ENCODE assay signal across 20 cellular contexts in the genomic region with DNA sequence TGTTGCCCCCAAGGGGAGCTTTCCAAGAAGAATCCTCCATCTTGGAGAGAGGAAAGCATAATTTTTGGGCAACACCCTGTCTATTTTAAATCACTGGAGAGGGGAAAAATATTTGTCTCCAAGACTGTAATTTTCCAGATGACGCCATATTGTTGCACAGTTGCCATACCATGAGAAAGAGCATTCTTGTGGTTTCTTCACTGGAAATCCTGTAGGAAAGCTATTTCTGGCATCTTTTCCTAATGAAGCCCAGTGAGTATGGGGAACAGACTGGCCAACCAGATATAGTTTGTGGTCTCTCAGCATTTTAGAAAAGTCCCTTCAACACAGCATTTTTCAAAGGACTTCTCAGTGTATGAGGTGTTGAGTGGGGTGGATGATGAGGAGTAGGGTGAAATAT.
DNase-seq lines count a peak whose midpoint lies in the region; ATAC-seq and TF ChIP-seq lines count a peak whose summit lies in the region.
"Had no signal": no experiment of that assay in that cellular context is flagged by ENCODE, and none has a peak within 500 bp of the region (broad histone marks: within the 10 kb centered on the region; RNA-seq: fewer than 3 reads in every experiment).

No MANE protein-coding gene starts in this region.

- no peaks in the 10 kb centered on the region for H3K9me3 ChIP-seq in heart right ventricle

- H3K9me3 Mint-ChIP-seq in chondrocyte (ENCODE audit: low read depth) (peaks cover 3% of the 10 kb centered on the region), mesothelial cell of epicardium (no peaks in the 10 kb centered on the region)
- H3K9me3 Mint-ChIP-seq: activated naive CD4-positive, alpha-beta T cell treated with anti-CD3 and anti-CD28 coated beads, Interleukin-2, amount 10 ng/mL, durations not matched to agents 7 days and 5 days; memory B cell; stimulated activated naive B cell treated with anti-CD40 and anti-IgM and Interleukin-4, amounts not matched to agents 10 μg/mL and 1 μg/mL and 100 μg/mL, for 72 hours had no signal

- peak overlapping the region; percentile 96 for H3K27ac Mint-ChIP-seq in chondrocyte (ENCODE audit: unreplicated experiment)
- peak overlapping the region; percentile 36 for H3K27ac Mint-ChIP-seq in mesothelial cell of epicardium
- H3K27ac Mint-ChIP-seq: activated CD8-positive, alpha-beta memory T cell treated with anti-CD3 and anti-CD28 coated beads, Interleukin-2, amount 10 ng/mL, durations not matched to agents 7 days and 5 days; activated naive CD4-positive, alpha-beta T cell treated with anti-CD3 and anti-CD28 coated beads, Interleukin-2, amount 10 ng/mL, durations not matched to agents 7 days and 5 days; memory B cell; stimulated activated naive B cell treated with anti-CD40 and anti-IgM and Interleukin-4, amounts not matched to agents 10 μg/mL and 1 μg/mL and 100 μg/mL, for 72 hours had no signal

- ATAC-seq in GM18909 (IDR thresholded peaks at IDR 0.05; ENCODE audit: poor library complexity, unreplicated experiment), result no peak
- ATAC-seq in heart right ventricle, result no peak
- ATAC-seq: activated CD8-positive, alpha-beta memory T cell treated with anti-CD3 and anti-CD28 coated beads, Interleukin-2, amount 10 ng/mL, durations not matched to agents 7 days and 5 days; stimulated activated naive B cell treated with anti-CD40 and anti-IgM and Interleukin-4, amounts not matched to agents 10 μg/mL and 1 μg/mL and 100 μg/mL, for 72 hours had no signal

- H3K4me1 Mint-ChIP-seq in chondrocyte (ENCODE audit: low read depth) (peaks cover 68% of the 10 kb centered on the region), mesothelial cell of epicardium (peaks cover 38% of the 10 kb centered on the region)
- H3K4me1 Mint-ChIP-seq: memory B cell; stimulated activated naive B cell treated with anti-CD40 and anti-IgM and Interleukin-4, amounts not matched to agents 10 μg/mL and 1 μg/mL and 100 μg/mL, for 72 hours had no signal

- DNase-seq in AG10803 (ENCODE audit: low read depth) (peak; percentile 95), LHCN-M2 (ENCODE audit: low read depth) (peak; percentile 72), chondrocyte (ENCODE audit: low spot score) (no peak), mesothelial cell of epicardium (ENCODE audit: low spot score in 2 of 2, unreplicated experiment in 2 of 2) (no peak), NCI-H774 (lab: John Stamatoyannopoulos, UW) (no peak), heart right ventricle (no peak), NCI-H1105 (lab: John Stamatoyannopoulos, UW) (no peak)
- DNase-seq: activated CD4-positive, CD25-positive, alpha-beta regulatory T cell; activated CD8-positive, alpha-beta memory T cell treated with anti-CD3 and anti-CD28 coated beads, Interleukin-2, amount 10 ng/mL, durations not matched to agents 7 days and 5 days; activated naive CD4-positive, alpha-beta T cell treated with anti-CD3 and anti-CD28 coated beads, Interleukin-2, amount 10 ng/mL, durations not matched to agents 7 days and 5 days; AML-193; NCI-H2081; NCI-H526; occipital lobe; stimulated activated naive B cell treated with anti-CD40 and anti-IgM and Interleukin-4, amounts not matched to agents 10 μg/mL and 1 μg/mL and 100 μg/mL, for 72 hours; T-helper 1 cell had no signal

- H3K27me3 Mint-ChIP-seq in chondrocyte (ENCODE audit: low read depth) (no peaks in the 10 kb centered on the region), mesothelial cell of epicardium (ENCODE audit: low read depth) (no peaks in the 10 kb centered on the region)
- H3K27me3 Mint-ChIP-seq: activated naive CD4-positive, alpha-beta T cell treated with anti-CD3 and anti-CD28 coated beads, Interleukin-2, amount 10 ng/mL, durations not matched to agents 7 days and 5 days; memory B cell had no signal

- H3K4me3 Mint-ChIP-seq in chondrocyte (ENCODE audit: unreplicated experiment) (no peak overlapping the region), mesothelial cell of epicardium (no peak overlapping the region)
- H3K4me3 Mint-ChIP-seq: activated CD8-positive, alpha-beta memory T cell treated with anti-CD3 and anti-CD28 coated beads, Interleukin-2, amount 10 ng/mL, durations not matched to agents 7 days and 5 days; activated naive CD4-positive, alpha-beta T cell treated with anti-CD3 and anti-CD28 coated beads, Interleukin-2, amount 10 ng/mL, durations not matched to agents 7 days and 5 days; memory B cell; stimulated activated naive B cell treated with anti-CD40 and anti-IgM and Interleukin-4, amounts not matched to agents 10 μg/mL and 1 μg/mL and 100 μg/mL, for 72 hours had no signal

- H3K36me3 Mint-ChIP-seq in chondrocyte (ENCODE audit: low read depth), result no peaks in the 10 kb centered on the region
- H3K36me3 Mint-ChIP-seq in mesothelial cell of epicardium, result no peaks in the 10 kb centered on the region
- H3K36me3 Mint-ChIP-seq: activated CD8-positive, alpha-beta memory T cell treated with anti-CD3 and anti-CD28 coated beads, Interleukin-2, amount 10 ng/mL, durations not matched to agents 7 days and 5 days; activated naive CD4-positive, alpha-beta T cell treated with anti-CD3 and anti-CD28 coated beads, Interleukin-2, amount 10 ng/mL, durations not matched to agents 7 days and 5 days; memory B cell; stimulated activated naive B cell treated with anti-CD40 and anti-IgM and Interleukin-4, amounts not matched to agents 10 μg/mL and 1 μg/mL and 100 μg/mL, for 72 hours had no signal

- no peak overlapping the region for H3K27ac ChIP-seq in heart right ventricle
- H3K27ac ChIP-seq: coronary artery, skin epidermis had no signal

- H3K27me3 ChIP-seq in heart right ventricle, result no peaks in the 10 kb centered on the region

- WGBS in heart right ventricle, 2 donors, result 94 to 100% methylated on average over 1 of the region's 1 CpG

- no peak overlapping the region for H3K4me3 ChIP-seq in AG10803 (ENCODE audit: low read length)
- H3K4me3 ChIP-seq in heart right ventricle, result no peak overlapping the region
- H3K4me3 ChIP-seq: coronary artery, skin epidermis had no signal

- no peak for TF ChIP-seq CTCF in AG10803 (conservative IDR thresholded peaks at IDR 0.05; ENCODE audit: low read length)
- TF ChIP-seq CTCF in chondrocyte (IDR thresholded peaks at IDR 0.05), result no peak
- no peak for TF ChIP-seq CTCF in mesothelial cell of epicardium (IDR thresholded peaks at IDR 0.05; ENCODE audit: unreplicated experiment)
- TF ChIP-seq CTCF in heart right ventricle (IDR thresholded peaks at IDR 0.05), result no peak

- peaks cover 0 to 20% (median 0%) of the 10 kb centered on the region in 9 donors for H3K4me1 ChIP-seq in heart right ventricle

- no peaks in the 10 kb centered on the region for H3K36me3 ChIP-seq in heart right ventricle

- intact Hi-C loops in heart right ventricle (cut with DNase I), result no loop called here

Comparison
In these comparisons a context has a peak if more than half of its experiments do, and no peak if none do; other contexts are left out.
1. DNase-seq: peak in AG10803 (single experiment) and LHCN-M2 (single experiment); none in chondrocyte (single experiment), mesothelial cell of epicardium (0 of 2), NCI-H774 (single experiment), heart right ventricle (0 of 2) and NCI-H1105 (single experiment).